ENCODE assay signal across 15 cellular contexts in the genomic region with DNA sequence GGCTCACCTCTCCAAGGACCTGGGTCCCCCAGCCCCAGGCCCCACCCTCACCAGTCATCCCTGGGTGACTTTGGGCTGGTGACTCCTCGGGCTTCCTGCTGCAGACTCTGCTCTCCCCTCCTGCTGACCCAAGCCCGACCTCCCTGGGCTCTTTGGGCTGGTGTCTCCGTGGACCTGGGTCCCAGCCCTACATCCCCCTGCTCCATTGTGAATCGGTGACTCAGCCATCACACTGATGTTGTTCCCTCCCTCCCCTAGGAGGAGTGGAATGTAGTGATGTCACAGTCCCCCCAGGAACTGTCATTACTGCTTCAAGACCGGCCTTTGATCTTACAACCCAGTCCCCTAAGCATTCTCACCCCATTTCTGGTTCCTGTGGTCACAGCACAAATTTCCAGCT.
DNase-seq lines count a peak whose midpoint lies in the region; ATAC-seq and TF ChIP-seq lines count a peak whose summit lies in the region.
"Had no signal": no experiment of that assay in that cellular context is flagged by ENCODE, and none has a peak within 500 bp of the region (broad histone marks: within the 10 kb centered on the region; RNA-seq: fewer than 3 reads in every experiment).

No MANE protein-coding gene starts in this region.

- ATAC-seq in GM18907 (IDR thresholded peaks at IDR 0.05; ENCODE audit: unreplicated experiment), result no peak
- no peak for ATAC-seq in HG03342 (IDR thresholded peaks at IDR 0.05; ENCODE audit: unreplicated experiment)
- ATAC-seq in Right ventricle myocardium inferior, result no peak
- ATAC-seq: left lung; PC-3; stimulated activated naive CD8-positive, alpha-beta T cell treated with anti-CD3 and anti-CD28 coated beads, Interleukin-15, amount 100 ng/mL, for 72 hours had no signal

- H3K9me3 Mint-ChIP-seq in progenitor cell of endocrine pancreas (ENCODE audit: low read depth), result no peaks in the 10 kb centered on the region
- H3K9me3 Mint-ChIP-seq: stimulated activated naive CD8-positive, alpha-beta T cell treated with anti-CD3 and anti-CD28 coated beads, Interleukin-15, amount 100 ng/mL, for 72 hours had no signal

- DNase-seq in ELR (ENCODE audit: low read depth) (peak; percentile 41), RPMI7951 (ENCODE audit: low read depth) (peak; percentile 37), fibroblast of pulmonary artery (ENCODE audit: low read depth) (peak; percentile 15), progenitor cell of endocrine pancreas (ENCODE audit: low spot score, unreplicated experiment) (no peak), superior temporal gyrus (ENCODE audit: extremely low spot score) (no peak), Right ventricle myocardium inferior (ENCODE audit: missing footprints) (no peak)
- DNase-seq: activated naive CD4-positive, alpha-beta T cell treated with Interleukin-2 at 50 U/mL for 16 hours; COR-L47; foreskin fibroblast; stimulated activated naive CD8-positive, alpha-beta T cell treated with anti-CD3 and anti-CD28 coated beads, Interleukin-15, amount 100 ng/mL, for 72 hours had no signal

- H3K4me3 ChIP-seq in fibroblast of pulmonary artery (replicated peaks; ENCODE audit: low read depth, low read length), result no peak overlapping the region
- H3K4me3 ChIP-seq: coronary artery, left lung had no signal

- H3K27me3 Mint-ChIP-seq in progenitor cell of endocrine pancreas, result peaks cover 19% of the 10 kb centered on the region
- H3K27me3 Mint-ChIP-seq: stimulated activated naive CD8-positive, alpha-beta T cell treated with anti-CD3 and anti-CD28 coated beads, Interleukin-15, amount 100 ng/mL, for 72 hours had no signal

- H3K27ac Mint-ChIP-seq in progenitor cell of endocrine pancreas, result peak overlapping the region; percentile 28
- H3K27ac Mint-ChIP-seq: stimulated activated naive CD8-positive, alpha-beta T cell treated with anti-CD3 and anti-CD28 coated beads, Interleukin-15, amount 100 ng/mL, for 72 hours had no signal

- TF ChIP-seq CTCF in fibroblast of pulmonary artery (IDR thresholded peaks at IDR 0.05; ENCODE audit: low read length, missing control alignments) (no peak), progenitor cell of endocrine pancreas (IDR thresholded peaks at IDR 0.05; ENCODE audit: unreplicated experiment) (no peak)

- no peaks in the 10 kb centered on the region for H3K36me3 Mint-ChIP-seq in progenitor cell of endocrine pancreas (ENCODE audit: insufficient read depth)

- H3K4me1 Mint-ChIP-seq in progenitor cell of endocrine pancreas (ENCODE audit: low read depth), result no peaks in the 10 kb centered on the region
- H3K4me1 Mint-ChIP-seq: stimulated activated naive CD8-positive, alpha-beta T cell treated with anti-CD3 and anti-CD28 coated beads, Interleukin-15, amount 100 ng/mL, for 72 hours had no signal

- intact Hi-C loops in Right ventricle myocardium inferior (cut with DNase I), result no loop called here

- H3K4me3 Mint-ChIP-seq in progenitor cell of endocrine pancreas (ENCODE audit: low read depth), result no peak overlapping the region
- H3K4me3 Mint-ChIP-seq: stimulated activated naive CD8-positive, alpha-beta T cell treated with anti-CD3 and anti-CD28 coated beads, Interleukin-15, amount 100 ng/mL, for 72 hours had no signal

Comparison
In these comparisons a context has a peak if more than half of its experiments do, and no peak if none do; other contexts are left out.
1. DNase-seq: peak in ELR (single experiment), RPMI7951 (single experiment) and fibroblast of pulmonary artery (single experiment); none in progenitor cell of endocrine pancreas (single experiment), superior temporal gyrus (single experiment) and Right ventricle myocardium inferior (single experiment).